1 cellular context compared by ENCODE assay signal in the genomic region with DNA sequence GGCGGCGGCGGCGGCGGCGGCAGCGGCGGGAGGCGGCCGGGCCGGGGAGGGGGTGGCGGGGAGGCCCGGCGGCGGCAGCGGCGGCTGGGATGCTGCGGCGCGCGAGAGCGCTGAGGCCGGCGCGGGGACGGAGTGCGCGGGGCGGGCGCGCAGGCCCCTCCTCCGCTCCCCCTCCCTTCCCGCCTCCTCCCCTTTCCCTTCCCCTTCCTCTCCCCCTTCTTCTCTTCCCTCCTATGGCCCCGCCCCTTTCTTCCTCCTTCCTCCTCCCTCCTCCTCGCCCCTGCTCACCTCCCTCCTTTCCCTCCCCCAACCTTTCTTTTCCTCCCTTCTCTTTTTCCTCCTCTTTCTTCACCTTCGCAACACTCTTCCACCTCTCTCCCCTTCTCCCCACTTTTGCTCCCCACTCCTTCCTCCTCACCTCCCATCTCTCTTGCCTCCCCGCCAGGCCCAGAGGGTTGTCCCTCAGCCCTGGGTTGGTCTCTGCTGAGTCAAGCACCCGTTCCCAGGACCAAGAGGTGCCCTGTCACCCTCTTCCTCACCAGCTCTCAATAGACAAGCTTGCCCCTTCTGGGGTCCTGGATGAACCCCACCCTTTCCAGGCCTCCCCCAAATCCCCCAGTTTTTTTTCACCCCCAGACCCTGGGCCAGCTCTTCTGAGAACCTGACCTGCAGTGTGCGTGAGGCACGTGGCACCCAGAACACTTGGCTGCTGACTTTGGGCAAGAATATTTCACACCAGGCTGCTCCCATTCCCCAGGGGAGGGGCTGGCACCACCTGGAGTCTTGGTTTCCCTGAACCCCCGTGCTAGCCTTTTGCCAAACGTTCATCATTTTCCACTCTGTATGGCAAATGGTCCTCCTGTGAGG.
TF ChIP-seq lines count a peak whose summit lies in the region.

A gene with protein sequence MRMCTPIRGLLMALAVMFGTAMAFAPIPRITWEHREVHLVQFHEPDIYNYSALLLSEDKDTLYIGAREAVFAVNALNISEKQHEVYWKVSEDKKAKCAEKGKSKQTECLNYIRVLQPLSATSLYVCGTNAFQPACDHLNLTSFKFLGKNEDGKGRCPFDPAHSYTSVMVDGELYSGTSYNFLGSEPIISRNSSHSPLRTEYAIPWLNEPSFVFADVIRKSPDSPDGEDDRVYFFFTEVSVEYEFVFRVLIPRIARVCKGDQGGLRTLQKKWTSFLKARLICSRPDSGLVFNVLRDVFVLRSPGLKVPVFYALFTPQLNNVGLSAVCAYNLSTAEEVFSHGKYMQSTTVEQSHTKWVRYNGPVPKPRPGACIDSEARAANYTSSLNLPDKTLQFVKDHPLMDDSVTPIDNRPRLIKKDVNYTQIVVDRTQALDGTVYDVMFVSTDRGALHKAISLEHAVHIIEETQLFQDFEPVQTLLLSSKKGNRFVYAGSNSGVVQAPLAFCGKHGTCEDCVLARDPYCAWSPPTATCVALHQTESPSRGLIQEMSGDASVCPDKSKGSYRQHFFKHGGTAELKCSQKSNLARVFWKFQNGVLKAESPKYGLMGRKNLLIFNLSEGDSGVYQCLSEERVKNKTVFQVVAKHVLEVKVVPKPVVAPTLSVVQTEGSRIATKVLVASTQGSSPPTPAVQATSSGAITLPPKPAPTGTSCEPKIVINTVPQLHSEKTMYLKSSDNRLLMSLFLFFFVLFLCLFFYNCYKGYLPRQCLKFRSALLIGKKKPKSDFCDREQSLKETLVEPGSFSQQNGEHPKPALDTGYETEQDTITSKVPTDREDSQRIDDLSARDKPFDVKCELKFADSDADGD (minus strand): TSS at position 136 of the 867 bp plus-strand sequence. CDS start 92,657 bp downstream, outside the sequence.

TF ChIP-seq in HEK293, 187 proteins besides CTCF, POLR2A, EP300 and RAD21 (continued from another document and continues in another):
- TF ChIP-seq, protein P1, sequence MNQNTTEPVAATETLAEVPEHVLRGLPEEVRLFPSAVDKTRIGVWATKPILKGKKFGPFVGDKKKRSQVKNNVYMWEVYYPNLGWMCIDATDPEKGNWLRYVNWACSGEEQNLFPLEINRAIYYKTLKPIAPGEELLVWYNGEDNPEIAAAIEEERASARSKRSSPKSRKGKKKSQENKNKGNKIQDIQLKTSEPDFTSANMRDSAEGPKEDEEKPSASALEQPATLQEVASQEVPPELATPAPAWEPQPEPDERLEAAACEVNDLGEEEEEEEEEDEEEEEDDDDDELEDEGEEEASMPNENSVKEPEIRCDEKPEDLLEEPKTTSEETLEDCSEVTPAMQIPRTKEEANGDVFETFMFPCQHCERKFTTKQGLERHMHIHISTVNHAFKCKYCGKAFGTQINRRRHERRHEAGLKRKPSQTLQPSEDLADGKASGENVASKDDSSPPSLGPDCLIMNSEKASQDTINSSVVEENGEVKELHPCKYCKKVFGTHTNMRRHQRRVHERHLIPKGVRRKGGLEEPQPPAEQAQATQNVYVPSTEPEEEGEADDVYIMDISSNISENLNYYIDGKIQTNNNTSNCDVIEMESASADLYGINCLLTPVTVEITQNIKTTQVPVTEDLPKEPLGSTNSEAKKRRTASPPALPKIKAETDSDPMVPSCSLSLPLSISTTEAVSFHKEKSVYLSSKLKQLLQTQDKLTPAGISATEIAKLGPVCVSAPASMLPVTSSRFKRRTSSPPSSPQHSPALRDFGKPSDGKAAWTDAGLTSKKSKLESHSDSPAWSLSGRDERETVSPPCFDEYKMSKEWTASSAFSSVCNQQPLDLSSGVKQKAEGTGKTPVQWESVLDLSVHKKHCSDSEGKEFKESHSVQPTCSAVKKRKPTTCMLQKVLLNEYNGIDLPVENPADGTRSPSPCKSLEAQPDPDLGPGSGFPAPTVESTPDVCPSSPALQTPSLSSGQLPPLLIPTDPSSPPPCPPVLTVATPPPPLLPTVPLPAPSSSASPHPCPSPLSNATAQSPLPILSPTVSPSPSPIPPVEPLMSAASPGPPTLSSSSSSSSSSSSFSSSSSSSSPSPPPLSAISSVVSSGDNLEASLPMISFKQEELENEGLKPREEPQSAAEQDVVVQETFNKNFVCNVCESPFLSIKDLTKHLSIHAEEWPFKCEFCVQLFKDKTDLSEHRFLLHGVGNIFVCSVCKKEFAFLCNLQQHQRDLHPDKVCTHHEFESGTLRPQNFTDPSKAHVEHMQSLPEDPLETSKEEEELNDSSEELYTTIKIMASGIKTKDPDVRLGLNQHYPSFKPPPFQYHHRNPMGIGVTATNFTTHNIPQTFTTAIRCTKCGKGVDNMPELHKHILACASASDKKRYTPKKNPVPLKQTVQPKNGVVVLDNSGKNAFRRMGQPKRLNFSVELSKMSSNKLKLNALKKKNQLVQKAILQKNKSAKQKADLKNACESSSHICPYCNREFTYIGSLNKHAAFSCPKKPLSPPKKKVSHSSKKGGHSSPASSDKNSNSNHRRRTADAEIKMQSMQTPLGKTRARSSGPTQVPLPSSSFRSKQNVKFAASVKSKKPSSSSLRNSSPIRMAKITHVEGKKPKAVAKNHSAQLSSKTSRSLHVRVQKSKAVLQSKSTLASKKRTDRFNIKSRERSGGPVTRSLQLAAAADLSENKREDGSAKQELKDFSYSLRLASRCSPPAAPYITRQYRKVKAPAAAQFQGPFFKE (tag by site-specific recombination; IDR thresholded peaks at IDR 0.05; ENCODE audit: borderline replicate concordance) = no peak
- TF ChIP-seq IKZF3 (tag by site-specific recombination; IDR thresholded peaks at IDR 0.05) (0 out of 2 replicates have a peak, but pooled peaks have one; percentile 34), FEZF1 (tag by site-specific recombination; IDR thresholded peaks at IDR 0.05) (no peak), ZNF48 (tag by site-specific recombination; IDR thresholded peaks at IDR 0.05) (no peak), ZNF510 (tag by site-specific recombination; IDR thresholded peaks at IDR 0.05; ENCODE audit: insufficient replicate concordance) (no peak), SP2 (tag by site-specific recombination; IDR thresholded peaks at IDR 0.05) (peak; percentile 75), SCRT1 (tag by site-specific recombination; IDR thresholded peaks at IDR 0.05; ENCODE audit: borderline replicate concordance) (no peak), ZNF175 (tag by site-specific recombination; IDR thresholded peaks at IDR 0.05) (no peak), MEIS1 (CRISPR knock-in tag; IDR thresholded peaks at IDR 0.05; ENCODE audit: borderline replicate concordance) (no peak), ZNF707 (tag by site-specific recombination; IDR thresholded peaks at IDR 0.05) (no peak), ZNF10 (tag by site-specific recombination; IDR thresholded peaks at IDR 0.05) (no peak), ZNF221 (tag by site-specific recombination; IDR thresholded peaks at IDR 0.05; ENCODE audit: borderline replicate concordance) (no peak), SETDB1 (IDR thresholded peaks at IDR 0.05; ENCODE audit: insufficient read length, low read length) (no peak), ZNF548 (tag by site-specific recombination; IDR thresholded peaks at IDR 0.05) (no peak), KLF8 (tag by site-specific recombination; IDR thresholded peaks at IDR 0.05) (0 out of 2 replicates have a peak, but pooled peaks have one; percentile 17), ZNF837 (tag by site-specific recombination; IDR thresholded peaks at IDR 0.05) (no peak)
- TF ChIP-seq, protein P2, sequence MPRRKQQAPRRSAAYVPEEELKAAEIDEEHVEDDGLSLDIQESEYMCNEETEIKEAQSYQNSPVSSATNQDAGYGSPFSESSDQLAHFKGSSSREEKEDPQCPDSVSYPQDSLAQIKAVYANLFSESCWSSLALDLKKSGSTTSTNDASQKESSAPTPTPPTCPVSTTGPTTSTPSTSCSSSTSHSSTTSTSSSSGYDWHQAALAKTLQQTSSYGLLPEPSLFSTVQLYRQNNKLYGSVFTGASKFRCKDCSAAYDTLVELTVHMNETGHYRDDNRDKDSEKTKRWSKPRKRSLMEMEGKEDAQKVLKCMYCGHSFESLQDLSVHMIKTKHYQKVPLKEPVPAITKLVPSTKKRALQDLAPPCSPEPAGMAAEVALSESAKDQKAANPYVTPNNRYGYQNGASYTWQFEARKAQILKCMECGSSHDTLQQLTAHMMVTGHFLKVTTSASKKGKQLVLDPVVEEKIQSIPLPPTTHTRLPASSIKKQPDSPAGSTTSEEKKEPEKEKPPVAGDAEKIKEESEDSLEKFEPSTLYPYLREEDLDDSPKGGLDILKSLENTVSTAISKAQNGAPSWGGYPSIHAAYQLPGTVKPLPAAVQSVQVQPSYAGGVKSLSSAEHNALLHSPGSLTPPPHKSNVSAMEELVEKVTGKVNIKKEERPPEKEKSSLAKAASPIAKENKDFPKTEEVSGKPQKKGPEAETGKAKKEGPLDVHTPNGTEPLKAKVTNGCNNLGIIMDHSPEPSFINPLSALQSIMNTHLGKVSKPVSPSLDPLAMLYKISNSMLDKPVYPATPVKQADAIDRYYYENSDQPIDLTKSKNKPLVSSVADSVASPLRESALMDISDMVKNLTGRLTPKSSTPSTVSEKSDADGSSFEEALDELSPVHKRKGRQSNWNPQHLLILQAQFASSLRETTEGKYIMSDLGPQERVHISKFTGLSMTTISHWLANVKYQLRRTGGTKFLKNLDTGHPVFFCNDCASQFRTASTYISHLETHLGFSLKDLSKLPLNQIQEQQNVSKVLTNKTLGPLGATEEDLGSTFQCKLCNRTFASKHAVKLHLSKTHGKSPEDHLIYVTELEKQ (tag by site-specific recombination; IDR thresholded peaks at IDR 0.05; ENCODE audit: borderline replicate concordance) = no peak
- TF ChIP-seq, protein P3, sequence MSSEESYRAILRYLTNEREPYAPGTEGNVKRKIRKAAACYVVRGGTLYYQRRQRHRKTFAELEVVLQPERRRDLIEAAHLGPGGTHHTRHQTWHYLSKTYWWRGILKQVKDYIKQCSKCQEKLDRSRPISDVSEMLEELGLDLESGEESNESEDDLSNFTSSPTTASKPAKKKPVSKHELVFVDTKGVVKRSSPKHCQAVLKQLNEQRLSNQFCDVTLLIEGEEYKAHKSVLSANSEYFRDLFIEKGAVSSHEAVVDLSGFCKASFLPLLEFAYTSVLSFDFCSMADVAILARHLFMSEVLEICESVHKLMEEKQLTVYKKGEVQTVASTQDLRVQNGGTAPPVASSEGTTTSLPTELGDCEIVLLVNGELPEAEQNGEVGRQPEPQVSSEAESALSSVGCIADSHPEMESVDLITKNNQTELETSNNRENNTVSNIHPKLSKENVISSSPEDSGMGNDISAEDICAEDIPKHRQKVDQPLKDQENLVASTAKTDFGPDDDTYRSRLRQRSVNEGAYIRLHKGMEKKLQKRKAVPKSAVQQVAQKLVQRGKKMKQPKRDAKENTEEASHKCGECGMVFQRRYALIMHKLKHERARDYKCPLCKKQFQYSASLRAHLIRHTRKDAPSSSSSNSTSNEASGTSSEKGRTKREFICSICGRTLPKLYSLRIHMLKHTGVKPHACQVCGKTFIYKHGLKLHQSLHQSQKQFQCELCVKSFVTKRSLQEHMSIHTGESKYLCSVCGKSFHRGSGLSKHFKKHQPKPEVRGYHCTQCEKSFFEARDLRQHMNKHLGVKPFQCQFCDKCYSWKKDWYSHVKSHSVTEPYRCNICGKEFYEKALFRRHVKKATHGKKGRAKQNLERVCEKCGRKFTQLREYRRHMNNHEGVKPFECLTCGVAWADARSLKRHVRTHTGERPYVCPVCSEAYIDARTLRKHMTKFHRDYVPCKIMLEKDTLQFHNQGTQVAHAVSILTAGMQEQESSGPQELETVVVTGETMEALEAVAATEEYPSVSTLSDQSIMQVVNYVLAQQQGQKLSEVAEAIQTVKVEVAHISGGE (tag by site-specific recombination; conservative IDR thresholded peaks at IDR 0.05; ENCODE audit: low read depth) = 0 out of 2 replicates have a peak, but pooled peaks have one; percentile 16
- TF ChIP-seq, protein P4, sequence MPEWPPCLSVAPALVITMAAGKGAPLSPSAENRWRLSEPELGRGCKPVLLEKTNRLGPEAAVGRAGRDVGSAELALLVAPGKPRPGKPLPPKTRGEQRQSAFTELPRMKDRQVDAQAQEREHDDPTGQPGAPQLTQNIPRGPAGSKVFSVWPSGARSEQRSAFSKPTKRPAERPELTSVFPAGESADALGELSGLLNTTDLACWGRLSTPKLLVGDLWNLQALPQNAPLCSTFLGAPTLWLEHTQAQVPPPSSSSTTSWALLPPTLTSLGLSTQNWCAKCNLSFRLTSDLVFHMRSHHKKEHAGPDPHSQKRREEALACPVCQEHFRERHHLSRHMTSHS (tag by site-specific recombination; IDR thresholded peaks at IDR 0.05) = no peak
- TF ChIP-seq, protein P5, sequence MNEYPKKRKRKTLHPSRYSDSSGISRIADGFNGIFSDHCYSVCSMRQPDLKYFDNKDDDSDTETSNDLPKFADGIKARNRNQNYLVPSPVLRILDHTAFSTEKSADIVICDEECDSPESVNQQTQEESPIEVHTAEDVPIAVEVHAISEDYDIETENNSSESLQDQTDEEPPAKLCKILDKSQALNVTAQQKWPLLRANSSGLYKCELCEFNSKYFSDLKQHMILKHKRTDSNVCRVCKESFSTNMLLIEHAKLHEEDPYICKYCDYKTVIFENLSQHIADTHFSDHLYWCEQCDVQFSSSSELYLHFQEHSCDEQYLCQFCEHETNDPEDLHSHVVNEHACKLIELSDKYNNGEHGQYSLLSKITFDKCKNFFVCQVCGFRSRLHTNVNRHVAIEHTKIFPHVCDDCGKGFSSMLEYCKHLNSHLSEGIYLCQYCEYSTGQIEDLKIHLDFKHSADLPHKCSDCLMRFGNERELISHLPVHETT (tag by site-specific recombination; IDR thresholded peaks at IDR 0.05) = no peak
- TF ChIP-seq, protein P6, sequence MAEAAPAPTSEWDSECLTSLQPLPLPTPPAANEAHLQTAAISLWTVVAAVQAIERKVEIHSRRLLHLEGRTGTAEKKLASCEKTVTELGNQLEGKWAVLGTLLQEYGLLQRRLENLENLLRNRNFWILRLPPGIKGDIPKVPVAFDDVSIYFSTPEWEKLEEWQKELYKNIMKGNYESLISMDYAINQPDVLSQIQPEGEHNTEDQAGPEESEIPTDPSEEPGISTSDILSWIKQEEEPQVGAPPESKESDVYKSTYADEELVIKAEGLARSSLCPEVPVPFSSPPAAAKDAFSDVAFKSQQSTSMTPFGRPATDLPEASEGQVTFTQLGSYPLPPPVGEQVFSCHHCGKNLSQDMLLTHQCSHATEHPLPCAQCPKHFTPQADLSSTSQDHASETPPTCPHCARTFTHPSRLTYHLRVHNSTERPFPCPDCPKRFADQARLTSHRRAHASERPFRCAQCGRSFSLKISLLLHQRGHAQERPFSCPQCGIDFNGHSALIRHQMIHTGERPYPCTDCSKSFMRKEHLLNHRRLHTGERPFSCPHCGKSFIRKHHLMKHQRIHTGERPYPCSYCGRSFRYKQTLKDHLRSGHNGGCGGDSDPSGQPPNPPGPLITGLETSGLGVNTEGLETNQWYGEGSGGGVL (tag by site-specific recombination; IDR thresholded peaks at IDR 0.05) = peak; percentile 93
